Comparison of ENCODE assay signal across 20 cellular contexts in genomic region chr17:82435601-82436583, GRCh38. TPM values are rescaled to one million over a fixed set of nuclear protein-coding genes. Genes with fewer than 3 reads are reported as not detected.
DNase-seq lines count a peak whose midpoint lies in the region; ATAC-seq, FAIRE-seq and TF ChIP-seq lines count a peak whose summit lies in the region.
"Had no signal": no experiment of that assay in that cellular context is flagged by ENCODE, and none has a peak within 500 bp of the region (broad histone marks: within the 10 kb centered on the region; RNA-seq: fewer than 3 reads in every experiment).

No MANE protein-coding gene starts in this region.

- no peak overlapping the region for H3K4me3 Mint-ChIP-seq in CD4-positive, alpha-beta T cell
- H3K4me3 Mint-ChIP-seq: stimulated activated naive B cell treated with anti-CD40 and anti-IgM and Interleukin-4, amounts not matched to agents 10 μg/mL and 1 μg/mL and 100 μg/mL, for 72 hours; type B pancreatic cell had no signal

- H3K27ac Mint-ChIP-seq in CD4-positive, alpha-beta T cell: no peak overlapping the region
- H3K27ac Mint-ChIP-seq: type B pancreatic cell had no signal

- FAIRE-seq in bronchial epithelial cell (lab: Jason Lieb, UNC): peak; percentile 18
- no peak for FAIRE-seq in pancreas (lab: Jason Lieb, UNC)
- FAIRE-seq: GM19239 had no signal

- H3K27ac ChIP-seq in CD4-positive, alpha-beta T cell (ENCODE audit: low read depth, low read length): peak overlapping the region; percentile 29
- peak overlapping the region in 3 of 4 donors; percentile 25 to 41 (median 35) for H3K27ac ChIP-seq in pancreas
- H3K27ac ChIP-seq: gastroesophageal sphincter, left lung, SK-N-MC had no signal

- intact Hi-C loops in CD4-positive, alpha-beta T cell (cut with DNase I, micrococcal nuclease): no loop called here
- intact Hi-C loops in pancreas (cut with DNase I): no loop called here

- CTCF ChIA-PET in CD4-positive, alpha-beta T cell (lab: Charles Lee): no interaction called here

- peaks cover 13% of the 10 kb centered on the region for H3K36me3 Mint-ChIP-seq in CD4-positive, alpha-beta T cell (ENCODE audit: low read depth)
- H3K36me3 Mint-ChIP-seq: type B pancreatic cell had no signal

- H3K4me1 Mint-ChIP-seq in CD4-positive, alpha-beta T cell (ENCODE audit: low read depth): peaks cover 8% of the 10 kb centered on the region

- no peak for DNase-seq in CD4-positive, alpha-beta T cell
- DNase-seq in bronchial epithelial cell (ENCODE audit: low read depth) (no peak), pancreas (peak in 3 of 6 donors; percentile 44 to 79 (median 62)), HPDE6-E6E7 (ENCODE audit: extremely low spot score) (no peak), SIG-M5 treated with dmso at 0.1 percent for 504 hours (lab: John Stamatoyannopoulos, UW; ENCODE audit: unreplicated experiment) (no peak)
- DNase-seq: activated gamma-delta T cell; Caco-2; HCEC 1CT; left lung; NCI-H1694 treated with DMSO at 0.1 percent for 48 hours; NCI-H82; PC-3; stimulated activated naive B cell treated with anti-CD40 and anti-IgM and Interleukin-4, amounts not matched to agents 10 μg/mL and 1 μg/mL and 100 μg/mL, for 72 hours; T1000 had no signal

- ATAC-seq in CD4-positive, alpha-beta T cell (ENCODE audit: poor library complexity): no peak
- ATAC-seq in pancreas (peak; percentile 15 to 35 (median 24)), GM18868 (IDR thresholded peaks at IDR 0.05; ENCODE audit: unreplicated experiment) (no peak)
- ATAC-seq: esophagus mucosa; gastroesophageal sphincter; left lung; stimulated activated naive B cell treated with anti-CD40 and anti-IgM and Interleukin-4, amounts not matched to agents 10 μg/mL and 1 μg/mL and 100 μg/mL, for 72 hours had no signal

- no peak overlapping the region for H3K4me3 ChIP-seq in bronchial epithelial cell (ENCODE audit: low read depth, low read length)
- no peak overlapping the region for H3K4me3 ChIP-seq in pancreas
- H3K4me3 ChIP-seq: gastroesophageal sphincter, left lung, SK-N-MC had no signal

- peaks cover 5 to 10% (median 9%) of the 10 kb centered on the region in 3 donors for H3K4me1 ChIP-seq in pancreas
- H3K4me1 ChIP-seq: Caco-2 had no signal

- H3K27me3 ChIP-seq in CD4-positive, alpha-beta T cell (ENCODE audit: control insufficient read depth, insufficient read depth, low read length): no peaks in the 10 kb centered on the region
- H3K27me3 ChIP-seq in bronchial epithelial cell (ENCODE audit: control insufficient read depth, insufficient read depth, low read length) (no peaks in the 10 kb centered on the region), pancreas (no peaks in the 10 kb centered on the region)
- H3K27me3 ChIP-seq: gastroesophageal sphincter, left lung had no signal

- POLR2A ChIA-PET in CD4-positive, alpha-beta T cell (lab: Charles Lee): no interaction called here

- no peaks in the 10 kb centered on the region for H3K9me3 ChIP-seq in CD4-positive, alpha-beta T cell (ENCODE audit: control insufficient read depth, low read length)
- no peaks in the 10 kb centered on the region for H3K9me3 ChIP-seq in pancreas
- H3K9me3 ChIP-seq: Caco-2, gastroesophageal sphincter, left lung had no signal

- H3K36me3 ChIP-seq in bronchial epithelial cell (ENCODE audit: control insufficient read depth, insufficient read depth, low read length) (peaks cover 2% of the 10 kb centered on the region), pancreas (no peaks in the 10 kb centered on the region)

- H3K27me3 Mint-ChIP-seq in CD4-positive, alpha-beta T cell: no peaks in the 10 kb centered on the region
- H3K27me3 Mint-ChIP-seq: stimulated activated naive B cell treated with anti-CD40 and anti-IgM and Interleukin-4, amounts not matched to agents 10 μg/mL and 1 μg/mL and 100 μg/mL, for 72 hours; type B pancreatic cell had no signal

- TF ChIP-seq CTCF in CD4-positive, alpha-beta T cell (IDR thresholded peaks at IDR 0.05): no peak
- TF ChIP-seq CTCF in bronchial epithelial cell (IDR thresholded peaks at IDR 0.05; ENCODE audit: insufficient read depth, low read length, severe bottlenecking): no peak
- no peak for TF ChIP-seq CTCF in pancreas (IDR thresholded peaks at IDR 0.05)

- no peaks in the 10 kb centered on the region for H3K9me3 Mint-ChIP-seq in CD4-positive, alpha-beta T cell
- H3K9me3 Mint-ChIP-seq: stimulated activated naive B cell treated with anti-CD40 and anti-IgM and Interleukin-4, amounts not matched to agents 10 μg/mL and 1 μg/mL and 100 μg/mL, for 72 hours; type B pancreatic cell had no signal

- WGBS in pancreas, 2 donors: 78 to 83% methylated on average over 42 to 43 of the region's 43 CpGs

RNA-seq across cellular contexts. Expression of gene CYBC1, which starts 14.7 kb away (rescaled TPM):
- total RNA-seq in CD4-positive, alpha-beta T cell: 10 to 100 TPM; 60.2 to 62.4 TPM
- 31.3 and 33.8 TPM in 2 replicates for total RNA-seq in bronchial epithelial cell
- total RNA-seq in pancreas: 10 to 100 TPM; 29.3 to 66.9 (median 38.6) TPM
- polyA plus RNA-seq in pancreas: 10 to 100 TPM; 46.4 to 54.9 TPM

RNA-seq across cellular contexts. Expression of gene OGFOD3, which starts 17.5 kb away (rescaled TPM):
- total RNA-seq in CD4-positive, alpha-beta T cell: 10 to 100 TPM; 12.9 to 13.7 TPM
- total RNA-seq in bronchial epithelial cell (25.0 and 26.5 TPM in 2 replicates), pancreas (10 to 100 TPM; 17.8 to 24.4 (median 19.9) TPM)
- 10 to 100 TPM; 18.2 to 28.0 TPM for polyA plus RNA-seq in pancreas

RNA-seq across cellular contexts. Expression of gene HEXD, which starts 17.7 kb away (rescaled TPM):
- total RNA-seq in CD4-positive, alpha-beta T cell: 10 to 100 TPM; 27.8 to 31.2 TPM
- total RNA-seq in bronchial epithelial cell: 8.2 and 9.7 TPM in 2 replicates
- total RNA-seq in pancreas: 10 to 100 TPM; 25.9 to 57.3 (median 38.1) TPM
- polyA plus RNA-seq in pancreas: 100 to 1,000 TPM; 175 to 275 TPM

RNA-seq across cellular contexts. Expression of gene NARF, which starts 22.6 kb away (rescaled TPM):
- 10 to 100 TPM; 57.1 to 62.0 TPM for total RNA-seq in CD4-positive, alpha-beta T cell
- total RNA-seq in bronchial epithelial cell (40.0 and 40.1 TPM in 2 replicates), pancreas (10 to 100 TPM; 21.3 to 42.8 (median 30.2) TPM)
- 10 to 100 TPM; 57.8 to 96.9 TPM for polyA plus RNA-seq in pancreas

Comparison
In these comparisons a context has a peak if more than half of its experiments do, and no peak if none do; other contexts are left out.
1. ATAC-seq: peak in pancreas (4 of 4); none in CD4-positive, alpha-beta T cell (single experiment) and GM18868 (single experiment).